In the genomic region with DNA sequence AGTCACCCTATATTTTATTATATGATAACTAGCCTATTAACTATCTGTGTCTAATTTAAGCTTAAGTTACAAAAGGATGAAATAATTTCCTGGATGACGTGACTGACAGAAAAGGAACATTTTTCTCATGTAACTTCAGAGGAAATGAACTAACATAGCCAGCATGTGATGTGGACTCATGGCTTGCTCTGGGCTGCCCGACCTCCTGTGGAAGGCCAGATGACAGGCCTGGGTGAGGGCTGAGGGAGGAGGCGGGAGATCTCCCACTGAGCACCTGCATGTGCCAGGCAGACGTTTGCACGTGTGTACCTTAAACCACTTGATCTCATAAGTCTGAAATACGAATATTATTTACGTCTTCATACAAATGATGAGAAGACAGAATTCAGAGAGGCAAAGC, we compare ENCODE assay signal across 13 cellular contexts.
A peak's percentile ranks its signal among the peaks of the same experiment; 100 is the strongest.
DNase-seq lines count a peak whose midpoint lies in the region; ATAC-seq, FAIRE-seq and TF ChIP-seq lines count a peak whose summit lies in the region.
"Had no signal": no experiment of that assay in that cellular context is flagged by ENCODE, and none has a peak within 500 bp of the region (broad histone marks: within the 10 kb centered on the region; RNA-seq: fewer than 3 reads in every experiment).

No MANE protein-coding gene starts in this region.

- no peak overlapping the region for H2AFZ ChIP-seq in HepG2 (ENCODE audit: low read length)

- H3K36me3 ChIP-seq in HepG2 (replicated peaks in 1 of 2; ENCODE audit: control insufficient read depth in 1 of 2, insufficient read depth in 2 of 2, low read length in 2 of 2) (no peaks in the 10 kb centered on the region), thyroid gland (peaks cover 46 to 51% of the 10 kb centered on the region in 2 donors)

- TF ChIP-seq CTCF in HepG2 (CRISPR knock-in tag; IDR thresholded peaks at IDR 0.05) (no peak), thyroid gland (IDR thresholded peaks at IDR 0.05) (no peak)

- H3K4me2 ChIP-seq in HepG2 (ENCODE audit: low read depth, low read length) = no peak overlapping the region

- H3K27ac ChIP-seq in HepG2 (ENCODE audit: extremely low read length, insufficient read depth, low read length) (no peak overlapping the region), thyroid gland (peak overlapping the region in 1 of 3 donors; percentile 66)
- H3K27ac ChIP-seq: suprapubic skin had no signal

- POLR2A ChIA-PET in HepG2 (lab: Yijun Ruan, JAX) = interaction anchor here (1.4 kb wide), 1 partner anchor 14 kb away, joined by 3 read pairs; no protein-coding TSS in a partner anchor

- ATAC-seq in HG02885 (IDR thresholded peaks at IDR 0.05; ENCODE audit: poor library complexity, unreplicated experiment) (peak; percentile 32), HepG2 (no peak), HG03175 (IDR thresholded peaks at IDR 0.05; ENCODE audit: unreplicated experiment) (no peak), HG03439 (IDR thresholded peaks at IDR 0.05; ENCODE audit: unreplicated experiment) (no peak)
- ATAC-seq: effector memory CD8-positive, alpha-beta T cell had no signal

- DNase-seq in dermis blood vessel endothelial cell (peak; percentile 97), HepG2 (ENCODE audit: low spot score) (no peak), thyroid gland (peak; percentile 17 to 27), GOT3 (lab: John Stamatoyannopoulos, UW) (no peak)
- DNase-seq: activated CD4-positive, alpha-beta memory T cell treated with anti-CD3 and anti-CD28 coated beads for 36 hours; activated naive CD4-positive, alpha-beta T cell treated with anti-CD3 and anti-CD28 coated beads, Interleukin-2, amount 10 ng/mL, durations not matched to agents 7 days and 5 days; effector memory CD8-positive, alpha-beta T cell; NCI-H1417; stimulated activated CD4-positive, alpha-beta T cell treated with anti-CD3 and anti-CD28 coated beads, Interleukin-2, amount 100 ng/mL, for 48 hours had no signal

- no peak for TF ChIP-seq EP300 in HepG2 (IDR thresholded peaks at IDR 0.05; ENCODE audit: low read depth in 2 of 2, low read length in 2 of 2)
- no peak for TF ChIP-seq EP300 in HepG2 (CRISPR knock-in tag; IDR thresholded peaks at IDR 0.05; ENCODE audit: borderline replicate concordance)

- no peak for TF ChIP-seq RAD21 in HepG2 (CRISPR knock-in tag; IDR thresholded peaks at IDR 0.05)

- intact Hi-C loops in HepG2 (cut with micrococcal nuclease; ENCODE audit: unreplicated experiment) = no loop called here
- intact Hi-C loops in thyroid gland (cut with DNase I) = no loop called here

- in situ Hi-C loops in HepG2 (cut with HindIII; ENCODE audit: extremely low pct_ligation_motif_present, low pct_unique_long_range_greater_than_20kb) = no loop called here

- H4K20me1 ChIP-seq in HepG2 (ENCODE audit: insufficient read depth, low read length) = no peaks in the 10 kb centered on the region

- H3K27me3 ChIP-seq in HepG2 (ENCODE audit: control insufficient read depth in 1 of 2, insufficient read depth in 2 of 2, low read length in 2 of 2) (no peaks in the 10 kb centered on the region), thyroid gland (no peaks in the 10 kb centered on the region)
- H3K27me3 ChIP-seq: suprapubic skin had no signal

- peaks cover 22% of the 10 kb centered on the region for H3K4me1 ChIP-seq in HepG2 (ENCODE audit: insufficient read depth, low read length)
- no peaks in the 10 kb centered on the region for H3K4me1 ChIP-seq in thyroid gland
- H3K4me1 ChIP-seq: suprapubic skin had no signal

- no peak for TF ChIP-seq POLR2A in HepG2 (IDR thresholded peaks at IDR 0.05; ENCODE audit: insufficient read depth in 1 of 2, low read depth in 2 of 2, low read length in 2 of 2)
- TF ChIP-seq POLR2A in thyroid gland (IDR thresholded peaks at IDR 0.05) = no peak

- CTCF ChIA-PET in HepG2 (lab: Yijun Ruan, JAX; ENCODE audit: low intra/inter-chr PET ratio, low total read pairs) = no interaction called here

- H3K79me2 ChIP-seq in HepG2 (ENCODE audit: insufficient read depth, low read length) = no peaks in the 10 kb centered on the region

- no TSS peak for BruUV-seq in HepG2 (replicated peaks; lab: Mats Ljungman, UMichigan)

- 87% methylated on average over 7 of the region's 7 CpGs for WGBS in HepG2 (ENCODE audit: low lambda C conversion rate)
- 69 to 79% methylated on average over 7 of the region's 7 CpGs for WGBS in thyroid gland, 2 donors

- H3K9ac ChIP-seq in HepG2 (ENCODE audit: insufficient read depth, low read depth, low read length) = no peak overlapping the region

- no peak for FAIRE-seq in HepG2 (lab: Jason Lieb, UNC)

- H3K9me3 ChIP-seq in HepG2 (ENCODE audit: low read length) = no peaks in the 10 kb centered on the region
- H3K9me3 ChIP-seq in thyroid gland = no peaks in the 10 kb centered on the region
- H3K9me3 ChIP-seq: suprapubic skin had no signal

- H3K4me3 ChIP-seq in HepG2 (replicated peaks in 1 of 3; ENCODE audit: insufficient read depth in 1 of 3, low read depth in 2 of 3, low read length in 3 of 3) (no peak overlapping the region), thyroid gland (replicated peaks in 1 of 3) (no peak overlapping the region)
- H3K4me3 ChIP-seq: suprapubic skin had no signal

TF ChIP-seq in HepG2, 621 proteins besides CTCF, POLR2A, EP300 and RAD21:
- TF ChIP-seq ZNF543 (CRISPR knock-in tag; IDR thresholded peaks at IDR 0.05) (no peak), ZNF768 (CRISPR knock-in tag; IDR thresholded peaks at IDR 0.05) (peak; percentile 81), RELA (CRISPR knock-in tag; IDR thresholded peaks at IDR 0.05) (no peak), REL (CRISPR knock-in tag; conservative IDR thresholded peaks at IDR 0.05) (no peak)

Comparison
In these comparisons a context has a peak if more than half of its experiments do, and no peak if none do; other contexts are left out.
1. DNase-seq: peak in dermis blood vessel endothelial cell (single experiment) and thyroid gland (2 of 2); none in HepG2 (single experiment) and GOT3 (single experiment).